Comparison of ENCODE assay signal across 10 cellular contexts in the genomic region with DNA sequence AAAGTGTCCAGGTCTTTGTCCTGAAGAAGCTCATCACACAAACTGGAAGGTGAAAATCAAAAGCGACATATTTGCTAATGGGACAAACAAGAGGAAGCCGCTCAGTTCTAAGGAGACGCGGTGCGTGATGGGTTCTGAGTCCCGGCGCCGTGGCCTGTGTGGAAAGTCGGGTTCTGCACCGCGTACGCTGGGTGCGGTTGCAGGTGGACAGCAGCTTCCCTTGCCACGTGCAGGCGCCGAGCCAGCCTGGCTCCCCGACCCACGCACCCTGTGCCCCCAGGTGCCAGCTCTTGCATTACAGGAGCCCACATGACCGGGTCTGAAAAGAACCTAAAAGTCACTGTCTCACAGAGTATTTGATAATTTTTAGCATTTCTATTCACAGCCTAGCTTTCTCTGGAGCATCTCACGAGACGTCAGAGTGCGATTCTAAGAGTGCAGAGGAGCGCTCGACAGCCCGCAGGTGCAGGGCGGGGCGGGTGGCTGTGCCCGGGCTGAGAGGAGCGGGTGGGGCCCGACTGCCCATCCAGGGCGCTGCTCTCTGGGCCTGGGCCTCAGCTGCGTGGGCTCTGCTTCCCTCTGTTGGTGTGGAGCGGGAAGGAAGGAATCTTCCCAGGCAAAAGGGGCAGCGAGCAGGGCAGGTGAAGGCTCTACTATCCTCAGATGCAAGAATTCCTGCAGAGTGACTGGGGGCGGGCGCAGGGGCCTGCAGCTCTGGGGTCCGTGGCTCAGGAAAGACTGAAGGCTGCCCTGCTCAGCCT. TPM values are rescaled to one million over a fixed set of nuclear protein-coding genes. Genes with fewer than 3 reads are reported as not detected.
DNase-seq lines count a peak whose midpoint lies in the region; ATAC-seq and TF ChIP-seq lines count a peak whose summit lies in the region.
"Had no signal": no experiment of that assay in that cellular context is flagged by ENCODE, and none has a peak within 500 bp of the region (broad histone marks: within the 10 kb centered on the region; RNA-seq: fewer than 3 reads in every experiment).

No MANE protein-coding gene starts in this region.

- no peaks in the 10 kb centered on the region for H3K36me3 Mint-ChIP-seq in activated naive CD4-positive, alpha-beta T cell treated with anti-CD3 and anti-CD28 coated beads for 36 hours (ENCODE audit: low read depth)

- CTCF ChIA-PET in Panc1 (lab: Charles Lee), result interaction anchor here (0.6 to 0.9 kb wide), 2 partner anchors 221 to 405 kb away, joined by 3 to 4 read pairs; no protein-coding TSS in a partner anchor
- CTCF ChIA-PET in activated naive CD4-positive, alpha-beta T cell treated with anti-CD3 and anti-CD28 coated beads for 36 hours (lab: Charles Lee), result no interaction called here

- no TSS peak for BruUV-seq in Panc1 (replicated peaks; lab: Mats Ljungman, UMichigan)

- no peak overlapping the region for H3K4me3 Mint-ChIP-seq in activated naive CD4-positive, alpha-beta T cell treated with anti-CD3 and anti-CD28 coated beads for 36 hours

- TF ChIP-seq CTCF in Panc1 (IDR thresholded peaks at IDR 0.05) (peak; percentile 73), upper lobe of left lung (IDR thresholded peaks at IDR 0.05) (peak in 3 of 6 experiments; percentile 28 to 39 (median 37))

- no peaks in the 10 kb centered on the region for H3K4me1 Mint-ChIP-seq in activated naive CD4-positive, alpha-beta T cell treated with anti-CD3 and anti-CD28 coated beads for 36 hours (ENCODE audit: low read depth)

- no peaks in the 10 kb centered on the region for H3K9me3 Mint-ChIP-seq in activated naive CD4-positive, alpha-beta T cell treated with anti-CD3 and anti-CD28 coated beads for 36 hours

- H3K9me3 ChIP-seq in Panc1 (ENCODE audit: control insufficient read depth, insufficient read depth, low read depth, low read length), result no peaks in the 10 kb centered on the region
- H3K9me3 ChIP-seq in upper lobe of left lung, result no peaks in the 10 kb centered on the region

- ATAC-seq in Panc1 (peak; percentile 87), left ventricle myocardium superior (peak; percentile 95), upper lobe of left lung (ENCODE audit: low FRiP score in 2 of 2) (peak; percentile 42 to 44), HG02885 (IDR thresholded peaks at IDR 0.05; ENCODE audit: poor library complexity, unreplicated experiment) (no peak)

- H3K4me3 ChIP-seq in Panc1 (ENCODE audit: low read depth in 2 of 2, low read length in 2 of 2) (no peak overlapping the region), upper lobe of left lung (no peak overlapping the region)

- H3K4me1 ChIP-seq in Panc1 (ENCODE audit: control insufficient read depth, insufficient read depth, low read length), result no peaks in the 10 kb centered on the region
- no peaks in the 10 kb centered on the region for H3K4me1 ChIP-seq in upper lobe of left lung

- in situ Hi-C loops in Panc1 (cut with HindIII; ENCODE audit: low pct_unique_long_range_greater_than_20kb, low sequenced_read_pairs), result no loop called here

- intact Hi-C loops in Panc1 (cut with micrococcal nuclease; ENCODE audit: unreplicated experiment), result loop anchor here (2.0 kb wide), 2 partner anchors 171 to 405 kb away; no protein-coding TSS in a partner anchor
- intact Hi-C loops in left ventricle myocardium superior (cut with micrococcal nuclease), result no loop called here
- intact Hi-C loops in activated naive CD4-positive, alpha-beta T cell treated with anti-CD3 and anti-CD28 coated beads for 36 hours (cut with micrococcal nuclease), result no loop called here

- POLR2A ChIA-PET in Panc1 (lab: Charles Lee), result no interaction called here

- H3K27me3 ChIP-seq in Panc1 (ENCODE audit: control insufficient read depth, insufficient read depth, low read length), result peaks cover 3% of the 10 kb centered on the region; the same call in 1 of the 2 replicates
- H3K27me3 ChIP-seq in upper lobe of left lung, result no peaks in the 10 kb centered on the region

- H3K27ac Mint-ChIP-seq in activated naive CD4-positive, alpha-beta T cell treated with anti-CD3 and anti-CD28 coated beads for 36 hours, result no peak overlapping the region

- H3K27ac ChIP-seq in Panc1 (ENCODE audit: low read length) (no peak overlapping the region), upper lobe of left lung (no peak overlapping the region)

- no peaks in the 10 kb centered on the region for H3K36me3 ChIP-seq in Panc1 (ENCODE audit: control insufficient read depth, insufficient read depth, low read length)
- no peaks in the 10 kb centered on the region for H3K36me3 ChIP-seq in upper lobe of left lung

- DNase-seq in NCI-H82 (lab: John Stamatoyannopoulos, UW) (peak; percentile 39), NCI-H82 treated with DMSO at 0.1 percent for 48 hours (lab: John Stamatoyannopoulos, UW; ENCODE audit: unreplicated experiment) (no peak), Panc1 (ENCODE audit: low read depth, low spot score) (no peak), left ventricle myocardium superior (peak; percentile 66), upper lobe of left lung (peak in 1 of 2 donors; percentile 80)
- DNase-seq in stimulated activated CD4-positive, alpha-beta T cell treated with anti-CD3 and anti-CD28 coated beads, Interleukin-4, amount 100 ng/mL, for 1 hour, result no peak
- DNase-seq in activated naive CD4-positive, alpha-beta T cell treated with anti-CD3 and anti-CD28 coated beads for 36 hours, result no peak
- DNase-seq: NCI-H2171 had no signal

- TF ChIP-seq POLR2A in upper lobe of left lung (IDR thresholded peaks at IDR 0.05), result no peak

- TF ChIP-seq EP300 in upper lobe of left lung (IDR thresholded peaks at IDR 0.05), result no peak

- 58 to 79% methylated on average over 21 to 37 of the region's 37 CpGs for WGBS in upper lobe of left lung, 2 donors

- peaks cover 10% of the 10 kb centered on the region for H3K27me3 Mint-ChIP-seq in activated naive CD4-positive, alpha-beta T cell treated with anti-CD3 and anti-CD28 coated beads for 36 hours (ENCODE audit: low read depth)

RNA-seq across cellular contexts. Expression of a gene that starts 39.4 kb away (rescaled TPM):
- total RNA-seq in Panc1 (2021; ENCODE audit: unreplicated experiment) (not detected), left ventricle myocardium superior (not detected), upper lobe of left lung (under 1 TPM in 1 of 6 donors, not detected in 5; 0.59 TPM)
- not detected for polyA plus RNA-seq in Panc1 (2012; ENCODE audit: insufficient read length)
- total RNA-seq in activated naive CD4-positive, alpha-beta T cell treated with anti-CD3 and anti-CD28 coated beads for 36 hours, result not detected
- total RNA-seq: ureter had no signal

Comparison
In these comparisons a context has a peak if more than half of its experiments do, and no peak if none do; other contexts are left out.
1. DNase-seq: peak in NCI-H82 (single experiment) and left ventricle myocardium superior (single experiment); none in NCI-H82 treated with DMSO at 0.1 percent for 48 hours (single experiment), Panc1 (single experiment), stimulated activated CD4-positive, alpha-beta T cell treated with anti-CD3 and anti-CD28 coated beads, Interleukin-4, amount 100 ng/mL, for 1 hour (single experiment) and activated naive CD4-positive, alpha-beta T cell treated with anti-CD3 and anti-CD28 coated beads for 36 hours (single experiment).